In the genomic region with DNA sequence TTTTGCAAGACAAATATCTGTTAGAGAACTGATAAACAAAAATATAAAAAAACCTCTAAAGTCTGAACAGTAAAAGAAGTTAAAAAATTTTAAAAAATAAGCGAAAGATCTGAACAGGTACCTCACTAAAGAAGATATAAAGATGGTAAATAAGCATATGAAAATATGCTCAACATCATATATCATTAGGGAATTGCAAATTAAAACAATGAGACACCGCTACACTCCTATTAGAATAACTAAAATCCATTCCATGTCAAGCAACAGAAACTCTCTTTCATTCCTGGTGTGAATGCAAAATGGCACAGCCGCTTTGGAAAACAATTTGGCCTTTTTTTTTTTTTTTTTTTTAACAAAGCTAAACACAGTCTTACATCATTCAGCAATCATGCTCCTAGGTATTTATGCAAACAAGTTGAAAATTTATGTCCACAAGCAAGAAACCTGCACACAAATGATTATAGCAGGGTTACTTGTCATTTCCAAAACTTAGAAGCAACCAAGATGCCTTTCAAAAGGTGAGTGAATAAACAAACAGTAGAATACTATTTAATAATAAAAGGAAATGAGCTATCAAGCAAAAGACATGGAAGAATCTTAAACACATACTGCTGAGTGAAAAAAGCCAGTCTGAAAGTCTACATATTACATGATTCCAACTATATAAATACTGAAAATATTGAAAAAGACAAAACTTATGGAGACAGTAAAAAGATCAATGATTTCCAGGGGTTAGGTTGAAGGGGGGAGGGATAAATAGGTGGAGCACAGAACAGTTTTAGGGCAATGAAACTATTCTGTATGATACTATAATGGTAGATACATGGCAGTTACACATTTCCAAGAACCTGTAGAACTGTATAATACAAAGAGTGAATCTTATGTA, we compare ENCODE assay signal across 1 cellular context.
TF ChIP-seq lines count a peak whose summit lies in the region.

No MANE protein-coding gene starts in this region.

TF ChIP-seq in K562, 482 proteins besides CTCF, POLR2A, EP300 and RAD21:
- TF ChIP-seq ZNF311 (CRISPR knock-in tag; IDR thresholded peaks at IDR 0.05) (no peak), ZNF384 (IDR thresholded peaks at IDR 0.05; ENCODE audit: low read depth, low read length) (peak; percentile 59; the same call in 1 of the 2 replicates)
